21 cellular contexts compared by ENCODE assay signal in the genomic region with DNA sequence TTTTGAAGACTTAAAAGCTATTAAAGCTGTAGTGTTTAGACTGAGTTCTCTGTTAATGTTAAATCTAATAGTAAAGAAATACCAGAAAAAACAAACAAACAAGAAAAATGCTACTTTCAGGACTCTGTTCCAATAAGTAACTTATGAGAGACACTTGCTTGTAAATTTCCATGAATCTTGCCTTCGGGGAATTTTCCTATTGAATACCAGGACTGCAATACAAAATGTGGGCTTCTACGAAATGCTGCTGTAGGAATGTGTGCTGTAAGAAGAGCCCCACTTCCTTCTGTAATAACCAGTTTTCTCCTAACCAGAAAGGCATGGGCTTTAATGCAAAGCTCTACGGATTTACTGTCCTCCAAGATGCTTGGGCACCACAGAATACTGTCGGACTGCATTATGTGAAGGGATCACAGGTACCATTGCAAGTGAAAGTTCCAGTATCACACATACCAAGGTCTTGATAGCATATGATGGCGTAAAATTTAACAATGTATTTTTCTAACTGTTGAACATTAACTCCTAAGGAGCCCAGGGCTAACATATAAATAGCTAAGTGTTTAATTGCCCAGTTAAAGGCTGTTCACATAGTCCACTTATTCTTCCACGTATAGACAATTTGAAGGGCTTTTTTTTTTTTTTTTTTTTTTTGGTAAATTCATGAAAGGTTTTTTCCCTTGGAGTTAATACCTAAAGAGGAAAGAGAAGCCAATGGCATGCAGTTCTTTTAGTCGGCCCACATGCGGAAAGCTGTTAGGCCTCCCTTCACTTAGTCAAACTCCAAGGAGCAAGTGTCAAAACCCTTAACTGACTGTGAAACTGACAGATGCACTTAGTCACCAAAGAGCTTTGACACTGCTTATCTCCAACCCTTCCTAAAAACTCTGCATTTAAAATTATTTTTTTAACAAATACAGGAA.
DNase-seq lines count a peak whose midpoint lies in the region; ATAC-seq, FAIRE-seq and TF ChIP-seq lines count a peak whose summit lies in the region.
"Had no signal": no experiment of that assay in that cellular context is flagged by ENCODE, and none has a peak within 500 bp of the region (broad histone marks: within the 10 kb centered on the region; RNA-seq: fewer than 3 reads in every experiment).

No MANE protein-coding gene starts in this region.

- no peak overlapping the region for H3K14ac ChIP-seq in H1 (ENCODE audit: insufficient read length)
- H3K14ac ChIP-seq in neuronal stem cell (ENCODE audit: low read length), result no peak overlapping the region

- no peak for FAIRE-seq in H1 (lab: Jason Lieb, UNC)

- H3K9ac ChIP-seq in H1 (replicated peaks in 1 of 4; ENCODE audit: extremely low read depth in 1 of 4, low read depth in 3 of 4, low read length in 3 of 4) (no peak overlapping the region), neuronal stem cell (ENCODE audit: low read depth, low read length, poor library complexity) (no peak overlapping the region)
- H3K9ac ChIP-seq: GM23248 had no signal

- TF ChIP-seq POLR2A in H1 (IDR thresholded peaks at IDR 0.05; ENCODE audit: control extremely low read depth in 1 of 2, low read depth in 2 of 2, low read length in 2 of 2) (no peak), esophagus muscularis mucosa (IDR thresholded peaks at IDR 0.05; ENCODE audit: low read depth) (no peak)

- no peak overlapping the region for H4K91ac ChIP-seq in H1 (replicated peaks; ENCODE audit: insufficient read length, low read length)
- no peak overlapping the region for H4K91ac ChIP-seq in neuronal stem cell (ENCODE audit: low read depth, low read length, poor library complexity)

- no peak overlapping the region for H4K5ac ChIP-seq in H1 (ENCODE audit: insufficient read length, low read depth, low read length)

- intact Hi-C loops in esophagus muscularis mucosa (cut with DNase I), result no loop called here

- H3K23me2 ChIP-seq in H1 (ENCODE audit: low read depth, low read length), result no peaks in the 10 kb centered on the region

- no peak overlapping the region for H2BK20ac ChIP-seq in H1 (ENCODE audit: low read length)

- TF ChIP-seq RAD21 in H1 (IDR thresholded peaks at IDR 0.05 in 1 of 2, conservative IDR thresholded peaks at IDR 0.05 in 1 of 2; ENCODE audit: low read depth in 2 of 2, low read length in 2 of 2), result no peak

- no peak overlapping the region for H3K56ac ChIP-seq in H1 (replicated peaks; ENCODE audit: insufficient read length, low read depth, low read length)

- no peak for ATAC-seq in GM21526 (IDR thresholded peaks at IDR 0.05; ENCODE audit: low FRiP score, unreplicated experiment)

- H3K27me3 ChIP-seq in H1 (replicated peaks in 1 of 4; ENCODE audit: control insufficient read depth in 3 of 4, extremely low read depth in 1 of 4, insufficient read depth in 3 of 4, low read length in 3 of 4) (no peaks in the 10 kb centered on the region), neuronal stem cell (ENCODE audit: control insufficient read depth in 3 of 3, insufficient read depth in 3 of 3, low read depth in 1 of 3, low read length in 3 of 3) (no peaks in the 10 kb centered on the region), esophagus muscularis mucosa (no peaks in the 10 kb centered on the region)

- H3K4ac ChIP-seq in H1 (replicated peaks; ENCODE audit: insufficient read length, low read depth, low read length) (no peak overlapping the region), neuronal stem cell (ENCODE audit: low read length) (no peak overlapping the region)

- TF ChIP-seq CTCF in H1 (IDR thresholded peaks at IDR 0.05; ENCODE audit: control extremely low read depth in 1 of 3, insufficient read depth in 1 of 3, low read depth in 1 of 3, low read length in 3 of 3) (no peak), esophagus muscularis mucosa (IDR thresholded peaks at IDR 0.05) (no peak)

- H2BK15ac ChIP-seq in H1 (ENCODE audit: low read length) (no peak overlapping the region), neuronal stem cell (ENCODE audit: low read length) (no peak overlapping the region)

- peaks cover 2 to 6% (median 3%) of the 10 kb centered on the region in 4 experiments; a peak in 3 of 7 replicates for H3K4me1 ChIP-seq in H1 (replicated peaks in 1 of 4; ENCODE audit: control insufficient read depth in 3 of 4, insufficient read depth in 4 of 4, low read length in 3 of 4)
- H3K4me1 ChIP-seq in neuronal stem cell (ENCODE audit: control insufficient read depth in 2 of 2, insufficient read depth in 1 of 2, low read depth in 1 of 2, low read length in 2 of 2), result peaks cover 6 to 10% of the 10 kb centered on the region in 2 donors
- H3K4me1 ChIP-seq in esophagus muscularis mucosa, result no peaks in the 10 kb centered on the region

- H2AFZ ChIP-seq in H1 (ENCODE audit: low read length) (0 out of 2 replicates have a peak overlapping the region, but pooled peaks have one; percentile 9), neuronal stem cell (ENCODE audit: low read length) (peak overlapping the region; percentile 3)
- H2AFZ ChIP-seq: GM23248 had no signal

- no peak overlapping the region for H3K4me2 ChIP-seq in H1 (ENCODE audit: insufficient read depth in 1 of 2, low read depth in 2 of 2, low read length in 2 of 2)
- no peak overlapping the region for H3K4me2 ChIP-seq in neuronal stem cell (ENCODE audit: insufficient read depth, low read length, poor library complexity, severe bottlenecking)

- DNase-seq in Caki2 (ENCODE audit: low read depth), result peak; percentile 89
- DNase-seq in H1 (ENCODE audit: low read depth in 1 of 2, low spot score in 2 of 2), result no peak
- peak; percentile 79 for DNase-seq in kidney tubule cell (ENCODE audit: low spot score)
- no peak for DNase-seq in neuronal stem cell (ENCODE audit: low spot score)
- no peak for DNase-seq in NCI-H446 (lab: John Stamatoyannopoulos, UW)
- no peak for DNase-seq in esophagus muscularis mucosa (ENCODE audit: extremely low spot score)
- DNase-seq: CD4-positive, CD25-positive, alpha-beta regulatory T cell; DMS53; GM23248; H9; HFFc6; IMR-90; KG1; MM.1S; NCI-H2029 treated with DMSO at 0.1 percent for 48 hours; NCI-H2227 treated with DMSO at 0.1 percent for 48 hours; NCI-H510A; NCI-H69; SHP77 had no signal

- H3K36me3 ChIP-seq in H1 (ENCODE audit: control insufficient read depth in 2 of 4, insufficient read depth in 4 of 4, low read length in 3 of 4) (no peaks in the 10 kb centered on the region), neuronal stem cell (replicated peaks in 1 of 2; ENCODE audit: control insufficient read depth in 2 of 2, insufficient read depth in 2 of 2, low read length in 2 of 2) (no peaks in the 10 kb centered on the region), esophagus muscularis mucosa (no peaks in the 10 kb centered on the region)

- TF ChIP-seq EP300 in H1 (IDR thresholded peaks at IDR 0.05; ENCODE audit: borderline replicate concordance in 1 of 2, low read depth in 2 of 2, low read length in 2 of 2) (no peak), esophagus muscularis mucosa (IDR thresholded peaks at IDR 0.05) (no peak)

- POLR2A ChIA-PET in H1 (lab: Charles Lee; ENCODE audit: partially characterized antibody), result no interaction called here

- no peaks in the 10 kb centered on the region for H4K20me1 ChIP-seq in H1 (replicated peaks in 1 of 2; ENCODE audit: control insufficient read depth in 1 of 2, insufficient read depth in 2 of 2, low read length in 2 of 2)

- in situ Hi-C loops in Caki2 (cut with HindIII; ENCODE audit: low pct_unique_long_range_greater_than_20kb, low sequenced_read_pairs), result no loop called here

- H3K4me3 ChIP-seq in H1 (ENCODE audit: extremely low read depth in 1 of 4, insufficient read depth in 2 of 4, low read depth in 3 of 4, low read length in 4 of 4) (no peak overlapping the region), neuronal stem cell (ENCODE audit: low read length in 2 of 2) (no peak overlapping the region), esophagus muscularis mucosa (no peak overlapping the region)
- H3K4me3 ChIP-seq: GM23248 had no signal

- CTCF ChIA-PET in H1 (lab: Charles Lee; ENCODE audit: partially characterized antibody), result interaction anchor here (0.6 to 0.8 kb wide), 3 partner anchors 127 to 444 kb away, joined by 3 read pairs; no protein-coding TSS in a partner anchor

- no peak overlapping the region for H2BK12ac ChIP-seq in H1 (ENCODE audit: low read depth, low read length)
- H2BK12ac ChIP-seq in neuronal stem cell (ENCODE audit: low read length), result no peak overlapping the region

- H2AK5ac ChIP-seq in H1 (ENCODE audit: low read depth, low read length) (no peak overlapping the region), neuronal stem cell (ENCODE audit: low read depth, low read length) (no peak overlapping the region)

- H3K9me3 ChIP-seq in H1 (ENCODE audit: insufficient read depth in 2 of 2, low read depth in 1 of 2, low read length in 1 of 2), result no peaks in the 10 kb centered on the region
- no peaks in the 10 kb centered on the region for H3K9me3 ChIP-seq in neuronal stem cell (replicated peaks in 1 of 2; ENCODE audit: control insufficient read depth in 2 of 2, insufficient read depth in 1 of 2, low read depth in 1 of 2, low read length in 2 of 2)
- peaks cover 0 to 3% (median under 1%) of the 10 kb centered on the region in 4 donors for H3K9me3 ChIP-seq in esophagus muscularis mucosa

- H3K27ac ChIP-seq in H1 (ENCODE audit: low read depth, low read length), result no peak overlapping the region
- H3K27ac ChIP-seq in neuronal stem cell (replicated peaks; ENCODE audit: low read length), result no peak overlapping the region
- H3K27ac ChIP-seq in esophagus muscularis mucosa (replicated peaks in 1 of 4), result no peak overlapping the region
- H3K27ac ChIP-seq: GM23248, RWPE1 had no signal

- H3K79me2 ChIP-seq in H1 (ENCODE audit: control insufficient read depth in 1 of 2, insufficient read depth in 2 of 2, low read length in 2 of 2), result no peaks in the 10 kb centered on the region

- 85% methylated on average over 8 of the region's 8 CpGs; no CpG with 5 or more reads in 1 of the 2 experiments for WGBS in H1 (ENCODE audit: extremely low coverage in 1 of 2, insufficient coverage in 1 of 2, insufficient read length in 1 of 2, insufficient replicate concordance in 2 of 2, low coverage in 1 of 2, low lambda C conversion rate in 2 of 2, missing lambda C conversion rate in 1 of 2), 2 experiments
- no CpG with 5 or more reads among the region's 8 CpGs for WGBS in neuronal stem cell (ENCODE audit: extremely low coverage in 2 of 2, insufficient read length in 2 of 2, insufficient replicate concordance in 1 of 2), 2 donors
- WGBS in esophagus muscularis mucosa, result 72% methylated on average over 8 of the region's 8 CpGs

- no peak overlapping the region for H3K18ac ChIP-seq in H1 (ENCODE audit: extremely low read depth, low read length)
- H3K18ac ChIP-seq in neuronal stem cell (ENCODE audit: low read length), result no peak overlapping the region

- H4K8ac ChIP-seq in H1 (ENCODE audit: extremely low read depth, insufficient read depth, low read length) (no peak overlapping the region), neuronal stem cell (ENCODE audit: low read depth, low read length) (no peak overlapping the region)

- H3K23ac ChIP-seq in H1 (ENCODE audit: insufficient read length) (no peak overlapping the region), neuronal stem cell (ENCODE audit: low read depth, low read length, poor library complexity) (no peak overlapping the region)

- H2BK120ac ChIP-seq in H1 (replicated peaks; ENCODE audit: low read depth, low read length), result no peak overlapping the region
- H2BK120ac ChIP-seq in neuronal stem cell (ENCODE audit: low read depth, low read length), result no peak overlapping the region

- H2BK5ac ChIP-seq in H1 (ENCODE audit: low read depth, low read length), result no peak overlapping the region
- H2BK5ac ChIP-seq in neuronal stem cell (ENCODE audit: low read length), result no peak overlapping the region

- H3K79me1 ChIP-seq in H1 (ENCODE audit: low read depth, low read length) (no peaks in the 10 kb centered on the region), neuronal stem cell (ENCODE audit: low read depth, low read length) (no peaks in the 10 kb centered on the region)

Comparison
In these comparisons a context has a peak if more than half of its experiments do, and no peak if none do; other contexts are left out.
1. DNase-seq: peak in Caki2 (single experiment) and kidney tubule cell (single experiment); none in H1 (0 of 2), neuronal stem cell (single experiment), NCI-H446 (0 of 2) and esophagus muscularis mucosa (single experiment).